1 cellular context compared by ENCODE assay signal in the genomic region with DNA sequence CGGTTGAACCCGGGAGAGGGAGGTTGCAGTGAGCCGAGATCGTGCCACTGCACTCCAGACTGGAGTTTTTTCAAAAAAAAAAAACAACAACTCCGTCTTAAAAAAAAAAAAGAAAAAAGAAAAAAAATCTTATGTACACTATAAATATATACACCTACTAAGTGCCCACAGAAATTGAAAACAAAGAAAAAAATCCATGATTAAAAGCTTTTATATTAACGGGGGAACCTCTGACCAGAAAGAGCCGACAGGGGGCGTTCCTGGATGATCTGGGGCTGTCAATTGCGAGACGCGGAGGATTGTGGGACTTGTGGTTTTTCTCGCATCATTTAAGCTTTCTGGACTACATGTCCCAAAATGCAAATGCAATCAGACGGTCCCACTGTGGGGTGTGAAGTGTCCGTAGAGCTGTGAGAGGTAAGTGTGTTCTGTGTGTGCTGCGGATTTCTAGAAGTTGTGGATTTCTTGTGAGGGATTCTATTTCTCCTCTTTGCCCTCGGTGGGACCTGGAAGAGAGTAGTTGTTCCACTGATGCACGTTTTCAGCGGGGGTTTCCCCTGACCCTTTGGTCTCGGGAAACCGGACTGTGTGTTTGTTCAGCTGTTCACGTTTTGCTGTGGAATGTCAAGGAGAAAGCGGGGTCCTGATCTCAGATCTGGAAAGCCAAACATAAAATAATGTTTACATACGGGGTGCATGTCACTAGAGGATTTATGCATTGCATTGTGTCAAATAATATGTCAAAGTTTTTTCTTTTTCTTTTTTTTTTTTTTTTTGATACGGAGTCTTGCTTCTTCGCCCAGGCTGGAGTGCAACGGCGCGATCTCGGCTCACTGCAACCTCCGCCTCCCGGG.
TF ChIP-seq lines count a peak whose summit lies in the region.

A gene with protein sequence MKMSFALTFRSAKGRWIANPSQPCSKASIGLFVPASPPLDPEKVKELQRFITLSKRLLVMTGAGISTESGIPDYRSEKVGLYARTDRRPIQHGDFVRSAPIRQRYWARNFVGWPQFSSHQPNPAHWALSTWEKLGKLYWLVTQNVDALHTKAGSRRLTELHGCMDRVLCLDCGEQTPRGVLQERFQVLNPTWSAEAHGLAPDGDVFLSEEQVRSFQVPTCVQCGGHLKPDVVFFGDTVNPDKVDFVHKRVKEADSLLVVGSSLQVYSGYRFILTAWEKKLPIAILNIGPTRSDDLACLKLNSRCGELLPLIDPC (plus strand): TSS at position 360 of the 854 bp plus-strand sequence. CDS start 1,241 bp downstream, outside the sequence.

TF ChIP-seq in K562, 482 proteins besides CTCF, POLR2A, EP300 and RAD21 (continued from another document and continues in another):
- TF ChIP-seq, protein P1, sequence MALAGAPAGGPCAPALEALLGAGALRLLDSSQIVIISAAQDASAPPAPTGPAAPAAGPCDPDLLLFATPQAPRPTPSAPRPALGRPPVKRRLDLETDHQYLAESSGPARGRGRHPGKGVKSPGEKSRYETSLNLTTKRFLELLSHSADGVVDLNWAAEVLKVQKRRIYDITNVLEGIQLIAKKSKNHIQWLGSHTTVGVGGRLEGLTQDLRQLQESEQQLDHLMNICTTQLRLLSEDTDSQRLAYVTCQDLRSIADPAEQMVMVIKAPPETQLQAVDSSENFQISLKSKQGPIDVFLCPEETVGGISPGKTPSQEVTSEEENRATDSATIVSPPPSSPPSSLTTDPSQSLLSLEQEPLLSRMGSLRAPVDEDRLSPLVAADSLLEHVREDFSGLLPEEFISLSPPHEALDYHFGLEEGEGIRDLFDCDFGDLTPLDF (CRISPR knock-in tag; IDR thresholded peaks at IDR 0.05), result no peak
- TF ChIP-seq, protein P2, sequence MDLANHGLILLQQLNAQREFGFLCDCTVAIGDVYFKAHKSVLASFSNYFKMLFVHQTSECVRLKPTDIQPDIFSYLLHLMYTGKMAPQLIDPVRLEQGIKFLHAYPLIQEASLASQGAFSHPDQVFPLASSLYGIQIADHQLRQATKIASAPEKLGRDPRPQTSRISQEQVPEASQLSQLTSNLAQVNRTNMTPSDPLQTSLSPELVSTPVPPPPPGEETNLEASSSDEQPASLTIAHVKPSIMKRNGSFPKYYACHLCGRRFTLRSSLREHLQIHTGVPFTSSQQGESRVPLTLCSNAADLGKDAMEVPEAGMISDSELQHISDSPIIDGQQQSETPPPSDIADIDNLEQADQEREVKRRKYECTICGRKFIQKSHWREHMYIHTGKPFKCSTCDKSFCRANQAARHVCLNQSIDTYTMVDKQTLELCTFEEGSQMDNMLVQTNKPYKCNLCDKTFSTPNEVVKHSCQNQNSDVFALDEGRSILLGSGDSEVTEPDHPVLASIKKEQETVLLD (IDR thresholded peaks at IDR 0.05), result peak; percentile 49; the same call in 1 of the 2 replicates
- no peak for TF ChIP-seq ZNF212 (CRISPR knock-in tag; IDR thresholded peaks at IDR 0.05)
- TF ChIP-seq, protein P3, sequence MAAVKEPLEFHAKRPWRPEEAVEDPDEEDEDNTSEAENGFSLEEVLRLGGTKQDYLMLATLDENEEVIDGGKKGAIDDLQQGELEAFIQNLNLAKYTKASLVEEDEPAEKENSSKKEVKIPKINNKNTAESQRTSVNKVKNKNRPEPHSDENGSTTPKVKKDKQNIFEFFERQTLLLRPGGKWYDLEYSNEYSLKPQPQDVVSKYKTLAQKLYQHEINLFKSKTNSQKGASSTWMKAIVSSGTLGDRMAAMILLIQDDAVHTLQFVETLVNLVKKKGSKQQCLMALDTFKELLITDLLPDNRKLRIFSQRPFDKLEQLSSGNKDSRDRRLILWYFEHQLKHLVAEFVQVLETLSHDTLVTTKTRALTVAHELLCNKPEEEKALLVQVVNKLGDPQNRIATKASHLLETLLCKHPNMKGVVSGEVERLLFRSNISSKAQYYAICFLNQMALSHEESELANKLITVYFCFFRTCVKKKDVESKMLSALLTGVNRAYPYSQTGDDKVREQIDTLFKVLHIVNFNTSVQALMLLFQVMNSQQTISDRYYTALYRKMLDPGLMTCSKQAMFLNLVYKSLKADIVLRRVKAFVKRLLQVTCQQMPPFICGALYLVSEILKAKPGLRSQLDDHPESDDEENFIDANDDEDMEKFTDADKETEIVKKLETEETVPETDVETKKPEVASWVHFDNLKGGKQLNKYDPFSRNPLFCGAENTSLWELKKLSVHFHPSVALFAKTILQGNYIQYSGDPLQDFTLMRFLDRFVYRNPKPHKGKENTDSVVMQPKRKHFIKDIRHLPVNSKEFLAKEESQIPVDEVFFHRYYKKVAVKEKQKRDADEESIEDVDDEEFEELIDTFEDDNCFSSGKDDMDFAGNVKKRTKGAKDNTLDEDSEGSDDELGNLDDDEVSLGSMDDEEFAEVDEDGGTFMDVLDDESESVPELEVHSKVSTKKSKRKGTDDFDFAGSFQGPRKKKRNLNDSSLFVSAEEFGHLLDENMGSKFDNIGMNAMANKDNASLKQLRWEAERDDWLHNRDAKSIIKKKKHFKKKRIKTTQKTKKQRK (IDR thresholded peaks at IDR 0.05; ENCODE audit: borderline replicate concordance, low read depth, low read length), result no peak
- no peak for TF ChIP-seq ZNF41 (CRISPR knock-in tag; conservative IDR thresholded peaks at IDR 0.05)
- no peak for TF ChIP-seq ZFP30 (CRISPR knock-in tag; IDR thresholded peaks at IDR 0.05; ENCODE audit: borderline replicate concordance)
- TF ChIP-seq ZNF57 (CRISPR knock-in tag; IDR thresholded peaks at IDR 0.05), result no peak
- TF ChIP-seq MCM7 (IDR thresholded peaks at IDR 0.05), result no peak
- TF ChIP-seq TCF3 (CRISPR knock-in tag; IDR thresholded peaks at IDR 0.05), result peak; percentile 58
- TF ChIP-seq, protein P4, sequence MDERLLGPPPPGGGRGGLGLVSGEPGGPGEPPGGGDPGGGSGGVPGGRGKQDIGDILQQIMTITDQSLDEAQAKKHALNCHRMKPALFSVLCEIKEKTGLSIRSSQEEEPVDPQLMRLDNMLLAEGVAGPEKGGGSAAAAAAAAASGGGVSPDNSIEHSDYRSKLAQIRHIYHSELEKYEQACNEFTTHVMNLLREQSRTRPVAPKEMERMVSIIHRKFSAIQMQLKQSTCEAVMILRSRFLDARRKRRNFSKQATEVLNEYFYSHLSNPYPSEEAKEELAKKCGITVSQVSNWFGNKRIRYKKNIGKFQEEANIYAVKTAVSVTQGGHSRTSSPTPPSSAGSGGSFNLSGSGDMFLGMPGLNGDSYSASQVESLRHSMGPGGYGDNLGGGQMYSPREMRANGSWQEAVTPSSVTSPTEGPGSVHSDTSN (CRISPR knock-in tag; IDR thresholded peaks at IDR 0.05; ENCODE audit: low read depth), result 0 out of 2 replicates have a peak, but pooled peaks have one; percentile 51
- TF ChIP-seq, protein P4 (tag; conservative IDR thresholded peaks at IDR 0.05; ENCODE audit: low read depth), result peak; percentile 95
- TF ChIP-seq, protein P5, sequence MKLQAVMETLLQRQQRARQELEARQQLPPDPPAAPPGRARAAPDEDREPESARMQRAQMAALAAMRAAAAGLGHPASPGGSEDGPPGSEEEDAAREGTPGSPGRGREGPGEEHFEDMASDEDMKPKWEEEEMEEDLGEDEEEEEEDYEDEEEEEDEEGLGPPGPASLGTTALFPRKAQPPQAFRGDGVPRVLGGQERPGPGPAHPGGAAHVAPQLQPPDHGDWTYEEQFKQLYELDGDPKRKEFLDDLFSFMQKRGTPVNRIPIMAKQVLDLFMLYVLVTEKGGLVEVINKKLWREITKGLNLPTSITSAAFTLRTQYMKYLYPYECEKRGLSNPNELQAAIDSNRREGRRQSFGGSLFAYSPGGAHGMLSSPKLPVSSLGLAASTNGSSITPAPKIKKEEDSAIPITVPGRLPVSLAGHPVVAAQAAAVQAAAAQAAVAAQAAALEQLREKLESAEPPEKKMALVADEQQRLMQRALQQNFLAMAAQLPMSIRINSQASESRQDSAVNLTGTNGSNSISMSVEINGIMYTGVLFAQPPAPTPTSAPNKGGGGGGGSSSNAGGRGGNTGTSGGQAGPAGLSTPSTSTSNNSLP (IDR thresholded peaks at IDR 0.05; ENCODE audit: borderline replicate concordance, low read depth, low read length), result peak; percentile 97
- no peak for TF ChIP-seq PCBP1 (IDR thresholded peaks at IDR 0.05; ENCODE audit: low read depth, low read length, poor library complexity, severe bottlenecking)
- peak; percentile 18; the same call in 1 of the 2 replicates for TF ChIP-seq TGIF2 (CRISPR knock-in tag; IDR thresholded peaks at IDR 0.05)
- TF ChIP-seq HCFC1 (IDR thresholded peaks at IDR 0.05; ENCODE audit: low read depth, low read length), result peak; percentile 96
- no peak for TF ChIP-seq THRAP3 (IDR thresholded peaks at IDR 0.05; ENCODE audit: borderline replicate concordance)
- no peak for TF ChIP-seq ZNF316 (IDR thresholded peaks at IDR 0.05)
- TF ChIP-seq ADNP (tag; IDR thresholded peaks at IDR 0.05), result peak; percentile 55; the same call in 1 of the 2 replicates
- TF ChIP-seq, protein P6, sequence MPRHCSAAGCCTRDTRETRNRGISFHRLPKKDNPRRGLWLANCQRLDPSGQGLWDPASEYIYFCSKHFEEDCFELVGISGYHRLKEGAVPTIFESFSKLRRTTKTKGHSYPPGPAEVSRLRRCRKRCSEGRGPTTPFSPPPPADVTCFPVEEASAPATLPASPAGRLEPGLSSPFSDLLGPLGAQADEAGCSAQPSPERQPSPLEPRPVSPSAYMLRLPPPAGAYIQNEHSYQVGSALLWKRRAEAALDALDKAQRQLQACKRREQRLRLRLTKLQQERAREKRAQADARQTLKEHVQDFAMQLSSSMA (CRISPR knock-in tag; IDR thresholded peaks at IDR 0.05), result no peak
- no peak for TF ChIP-seq MAFK (IDR thresholded peaks at IDR 0.05; ENCODE audit: low read length)
- TF ChIP-seq ELF4 (CRISPR knock-in tag; IDR thresholded peaks at IDR 0.05), result no peak
- TF ChIP-seq TAL1 (IDR thresholded peaks at IDR 0.05), result peak; percentile 36
- TF ChIP-seq DNMT1 (IDR thresholded peaks at IDR 0.05), result no peak
- TF ChIP-seq XRCC3 (IDR thresholded peaks at IDR 0.05), result no peak
- TF ChIP-seq ERF (CRISPR knock-in tag; IDR thresholded peaks at IDR 0.05), result no peak
- TF ChIP-seq, protein P7, sequence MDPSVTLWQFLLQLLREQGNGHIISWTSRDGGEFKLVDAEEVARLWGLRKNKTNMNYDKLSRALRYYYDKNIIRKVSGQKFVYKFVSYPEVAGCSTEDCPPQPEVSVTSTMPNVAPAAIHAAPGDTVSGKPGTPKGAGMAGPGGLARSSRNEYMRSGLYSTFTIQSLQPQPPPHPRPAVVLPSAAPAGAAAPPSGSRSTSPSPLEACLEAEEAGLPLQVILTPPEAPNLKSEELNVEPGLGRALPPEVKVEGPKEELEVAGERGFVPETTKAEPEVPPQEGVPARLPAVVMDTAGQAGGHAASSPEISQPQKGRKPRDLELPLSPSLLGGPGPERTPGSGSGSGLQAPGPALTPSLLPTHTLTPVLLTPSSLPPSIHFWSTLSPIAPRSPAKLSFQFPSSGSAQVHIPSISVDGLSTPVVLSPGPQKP (CRISPR knock-in tag; IDR thresholded peaks at IDR 0.05), result no peak
- no peak for TF ChIP-seq HOXB6 (CRISPR knock-in tag; IDR thresholded peaks at IDR 0.05; ENCODE audit: borderline replicate concordance)
- TF ChIP-seq, protein P8, sequence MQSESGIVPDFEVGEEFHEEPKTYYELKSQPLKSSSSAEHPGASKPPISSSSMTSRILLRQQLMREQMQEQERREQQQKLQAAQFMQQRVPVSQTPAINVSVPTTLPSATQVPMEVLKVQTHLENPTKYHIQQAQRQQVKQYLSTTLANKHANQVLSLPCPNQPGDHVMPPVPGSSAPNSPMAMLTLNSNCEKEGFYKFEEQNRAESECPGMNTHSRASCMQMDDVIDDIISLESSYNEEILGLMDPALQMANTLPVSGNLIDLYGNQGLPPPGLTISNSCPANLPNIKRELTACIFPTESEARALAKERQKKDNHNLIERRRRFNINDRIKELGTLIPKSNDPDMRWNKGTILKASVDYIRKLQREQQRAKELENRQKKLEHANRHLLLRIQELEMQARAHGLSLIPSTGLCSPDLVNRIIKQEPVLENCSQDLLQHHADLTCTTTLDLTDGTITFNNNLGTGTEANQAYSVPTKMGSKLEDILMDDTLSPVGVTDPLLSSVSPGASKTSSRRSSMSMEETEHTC (IDR thresholded peaks at IDR 0.05), result no peak
- no peak for TF ChIP-seq XRCC4 (IDR thresholded peaks at IDR 0.05; ENCODE audit: extremely low read depth, insufficient read depth, insufficient read length)
- TF ChIP-seq, protein P9, sequence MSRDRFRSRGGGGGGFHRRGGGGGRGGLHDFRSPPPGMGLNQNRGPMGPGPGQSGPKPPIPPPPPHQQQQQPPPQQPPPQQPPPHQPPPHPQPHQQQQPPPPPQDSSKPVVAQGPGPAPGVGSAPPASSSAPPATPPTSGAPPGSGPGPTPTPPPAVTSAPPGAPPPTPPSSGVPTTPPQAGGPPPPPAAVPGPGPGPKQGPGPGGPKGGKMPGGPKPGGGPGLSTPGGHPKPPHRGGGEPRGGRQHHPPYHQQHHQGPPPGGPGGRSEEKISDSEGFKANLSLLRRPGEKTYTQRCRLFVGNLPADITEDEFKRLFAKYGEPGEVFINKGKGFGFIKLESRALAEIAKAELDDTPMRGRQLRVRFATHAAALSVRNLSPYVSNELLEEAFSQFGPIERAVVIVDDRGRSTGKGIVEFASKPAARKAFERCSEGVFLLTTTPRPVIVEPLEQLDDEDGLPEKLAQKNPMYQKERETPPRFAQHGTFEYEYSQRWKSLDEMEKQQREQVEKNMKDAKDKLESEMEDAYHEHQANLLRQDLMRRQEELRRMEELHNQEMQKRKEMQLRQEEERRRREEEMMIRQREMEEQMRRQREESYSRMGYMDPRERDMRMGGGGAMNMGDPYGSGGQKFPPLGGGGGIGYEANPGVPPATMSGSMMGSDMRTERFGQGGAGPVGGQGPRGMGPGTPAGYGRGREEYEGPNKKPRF (IDR thresholded peaks at IDR 0.05; ENCODE audit: low read depth, low read length), result no peak
- no peak for TF ChIP-seq ZNF699 (CRISPR knock-in tag; IDR thresholded peaks at IDR 0.05; ENCODE audit: insufficient replicate concordance)
- TF ChIP-seq GTF2F1 (IDR thresholded peaks at IDR 0.05; ENCODE audit: low read depth, low read length), result no peak
- peak; percentile 87 to 92 for TF ChIP-seq SIX5 (IDR thresholded peaks at IDR 0.05; ENCODE audit: borderline replicate concordance in 1 of 2, insufficient read depth in 1 of 2, low read depth in 1 of 2, low read length in 2 of 2)
- TF ChIP-seq SMARCA4 (IDR thresholded peaks at IDR 0.05), result peak; percentile 23; the same call in 1 of the 2 replicates
- TF ChIP-seq ZKSCAN8 (CRISPR knock-in tag; IDR thresholded peaks at IDR 0.05), result no peak; the same call in 1 of the 2 replicates
- TF ChIP-seq, protein P10, sequence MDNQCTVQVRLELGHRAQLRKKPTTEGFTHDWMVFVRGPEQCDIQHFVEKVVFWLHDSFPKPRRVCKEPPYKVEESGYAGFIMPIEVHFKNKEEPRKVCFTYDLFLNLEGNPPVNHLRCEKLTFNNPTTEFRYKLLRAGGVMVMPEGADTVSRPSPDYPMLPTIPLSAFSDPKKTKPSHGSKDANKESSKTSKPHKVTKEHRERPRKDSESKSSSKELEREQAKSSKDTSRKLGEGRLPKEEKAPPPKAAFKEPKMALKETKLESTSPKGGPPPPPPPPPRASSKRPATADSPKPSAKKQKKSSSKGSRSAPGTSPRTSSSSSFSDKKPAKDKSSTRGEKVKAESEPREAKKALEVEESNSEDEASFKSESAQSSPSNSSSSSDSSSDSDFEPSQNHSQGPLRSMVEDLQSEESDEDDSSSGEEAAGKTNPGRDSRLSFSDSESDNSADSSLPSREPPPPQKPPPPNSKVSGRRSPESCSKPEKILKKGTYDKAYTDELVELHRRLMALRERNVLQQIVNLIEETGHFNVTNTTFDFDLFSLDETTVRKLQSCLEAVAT (IDR thresholded peaks at IDR 0.05), result no peak; a peak in 1 of 4 replicates
